In genomic region chr14:91997492-91997891, GRCh38 we compare ENCODE assay signal across 12 cellular contexts. TPM values are rescaled to one million over a fixed set of nuclear protein-coding genes. Genes with fewer than 3 reads are reported as not detected.
DNase-seq lines count a peak whose midpoint lies in the region; TF ChIP-seq lines count a peak whose summit lies in the region.
"Had no signal": no experiment of that assay in that cellular context is flagged by ENCODE, and none has a peak within 500 bp of the region (broad histone marks: within the 10 kb centered on the region; RNA-seq: fewer than 3 reads in every experiment).

No MANE protein-coding gene starts in this region.

- peaks cover 25% of the 10 kb centered on the region for H3K4me1 Mint-ChIP-seq in T-helper 1 cell treated with Interleukin-12 subunit alpha and Interleukin-12 subunit beta and Interleukin-4 antibody, amounts not matched to agents 30 μg/mL and 1 μg/mL, for 36 hours (ENCODE audit: low read depth)
- peaks cover 13% of the 10 kb centered on the region for H3K4me1 Mint-ChIP-seq in osteocyte (ENCODE audit: unreplicated experiment)

- DNase-seq in T-helper 1 cell = no peak
- DNase-seq in SJSA1 (ENCODE audit: low read depth in 1 of 2, low spot score in 2 of 2) = no peak
- peak; percentile 38 for DNase-seq in dermis blood vessel endothelial cell
- no peak for DNase-seq in osteocyte (ENCODE audit: extremely low spot score, unreplicated experiment)
- DNase-seq in GM19240 (ENCODE audit: insufficient read length, low spot score) = no peak
- no peak for DNase-seq in GM10266 (ENCODE audit: extremely low spot score)
- DNase-seq in activated CD4-positive, CD25-positive, alpha-beta regulatory T cell (lab: John Stamatoyannopoulos, UW) = no peak
- DNase-seq: cerebellar nuclear complex, NCI-H1092 had no signal

- no peaks in the 10 kb centered on the region for H3K9me3 ChIP-seq in SJSA1 (replicated peaks)
- H3K9me3 ChIP-seq: gastroesophageal sphincter had no signal

- TF ChIP-seq CTCF in osteocyte (IDR thresholded peaks at IDR 0.05) (no peak), GM10266 (IDR thresholded peaks at IDR 0.05; ENCODE audit: control insufficient read depth, insufficient read depth, low read depth, missing control alignments) (no peak)

- peak overlapping the region; percentile 14; the same call in 1 of the 2 replicates for H3K27ac ChIP-seq in SJSA1
- H3K27ac ChIP-seq: gastroesophageal sphincter, parathyroid adenoma had no signal

- no peak overlapping the region for H3K4me3 Mint-ChIP-seq in T-helper 1 cell treated with Interleukin-12 subunit alpha and Interleukin-12 subunit beta and Interleukin-4 antibody, amounts not matched to agents 30 μg/mL and 1 μg/mL, for 36 hours
- H3K4me3 Mint-ChIP-seq in osteocyte (ENCODE audit: unreplicated experiment) = no peak overlapping the region

- H3K4me1 ChIP-seq in SJSA1 (replicated peaks) = no peaks in the 10 kb centered on the region
- H3K4me1 ChIP-seq: parathyroid adenoma had no signal

- H3K36me3 ChIP-seq in SJSA1 = peaks cover 38% of the 10 kb centered on the region

- H3K27me3 ChIP-seq in SJSA1 (replicated peaks) = no peaks in the 10 kb centered on the region
- H3K27me3 ChIP-seq: gastroesophageal sphincter had no signal

- H3K36me3 Mint-ChIP-seq in T-helper 1 cell treated with Interleukin-12 subunit alpha and Interleukin-12 subunit beta and Interleukin-4 antibody, amounts not matched to agents 30 μg/mL and 1 μg/mL, for 36 hours (ENCODE audit: low read depth) = peaks cover 32% of the 10 kb centered on the region
- H3K36me3 Mint-ChIP-seq in osteocyte (ENCODE audit: unreplicated experiment) = peaks cover 32% of the 10 kb centered on the region

- no peaks in the 10 kb centered on the region for H3K9me3 Mint-ChIP-seq in T-helper 1 cell treated with Interleukin-12 subunit alpha and Interleukin-12 subunit beta and Interleukin-4 antibody, amounts not matched to agents 30 μg/mL and 1 μg/mL, for 36 hours
- no peaks in the 10 kb centered on the region for H3K9me3 Mint-ChIP-seq in osteocyte (ENCODE audit: unreplicated experiment)

- H3K27me3 Mint-ChIP-seq in T-helper 1 cell treated with Interleukin-12 subunit alpha and Interleukin-12 subunit beta and Interleukin-4 antibody, amounts not matched to agents 30 μg/mL and 1 μg/mL, for 36 hours (ENCODE audit: low read depth) = no peaks in the 10 kb centered on the region
- no peaks in the 10 kb centered on the region for H3K27me3 Mint-ChIP-seq in osteocyte (ENCODE audit: unreplicated experiment)

- no peak overlapping the region for H3K4me3 ChIP-seq in SJSA1
- H3K4me3 ChIP-seq: gastroesophageal sphincter had no signal

- H3K27ac Mint-ChIP-seq in T-helper 1 cell treated with Interleukin-12 subunit alpha and Interleukin-12 subunit beta and Interleukin-4 antibody, amounts not matched to agents 30 μg/mL and 1 μg/mL, for 36 hours = peak overlapping the region; percentile 22
- peak overlapping the region; percentile 45 for H3K27ac Mint-ChIP-seq in osteocyte (ENCODE audit: unreplicated experiment)

RNA-seq across cellular contexts. Expression of gene TRIP11, which starts 42.4 kb away (rescaled TPM):
- total RNA-seq in SJSA1 (2014; rRNA removed; shearing (Covaris generic)) = 16.0 and 25.0 TPM in 2 replicates
- 43.2 and 73.1 TPM in 2 replicates for total RNA-seq in dermis blood vessel endothelial cell
- total RNA-seq in osteocyte = 74.8 and 75.1 TPM in 2 replicates

RNA-seq across cellular contexts. Expression of gene FBLN5, which starts 50.0 kb away (rescaled TPM):
- 5.1 and 18.7 TPM in 2 replicates for total RNA-seq in SJSA1 (2014; rRNA removed; shearing (Covaris generic))
- total RNA-seq in dermis blood vessel endothelial cell (0.51 and 0.98 TPM in 2 replicates), osteocyte (98.7 and 101 TPM in 2 replicates)
